In genomic region chr10:5666324-5667220, GRCh38 we compare ENCODE assay signal across 8 cellular contexts. TPM values are rescaled to one million over a fixed set of nuclear protein-coding genes. Genes with fewer than 3 reads are reported as not detected.
DNase-seq lines count a peak whose midpoint lies in the region; ATAC-seq and TF ChIP-seq lines count a peak whose summit lies in the region.

TSS of gene ASB13 (minus strand) at chr10:5666595. CDS start at chr10:5666551, 44 bp downstream.

- H3K36me3 ChIP-seq in SK-N-MC (ENCODE audit: insufficient read depth, low read length), result no peaks in the 10 kb centered on the region
- H3K36me3 ChIP-seq in brain microvascular endothelial cell (replicated peaks), result no peaks in the 10 kb centered on the region
- H3K36me3 ChIP-seq in iPS-15b (ENCODE audit: control insufficient read depth, insufficient read depth, low read length), result no peaks in the 10 kb centered on the region

- H3K27me3 ChIP-seq in AG04450 (ENCODE audit: control insufficient read depth, insufficient read depth, low read length) (peaks cover 15% of the 10 kb centered on the region), HL-60 (ENCODE audit: insufficient read depth, poor library complexity, severe bottlenecking) (no peaks in the 10 kb centered on the region), brain microvascular endothelial cell (replicated peaks) (no peaks in the 10 kb centered on the region), iPS-15b (ENCODE audit: control insufficient read depth, insufficient read depth, low read length) (peaks cover 14% of the 10 kb centered on the region)

- in situ Hi-C loops in brain microvascular endothelial cell (cut with HindIII; ENCODE audit: low pct_ligation_motif_present, low sequenced_read_pairs), result no loop called here

- no peak within 1 kb of the TSS for H3K9ac ChIP-seq in SK-N-MC (ENCODE audit: insufficient read length)
- H3K9ac ChIP-seq in iPS-15b (ENCODE audit: low read depth, low read length), result peak within 1 kb of the TSS; percentile 73

- H3K9me3 ChIP-seq in AG04450 (ENCODE audit: control insufficient read depth, insufficient read depth, low read length) (no peaks in the 10 kb centered on the region; the same call in 1 of the 2 replicates), SK-N-MC (ENCODE audit: low read depth, low read length) (no peaks in the 10 kb centered on the region), iPS-15b (ENCODE audit: control insufficient read depth, insufficient read depth, low read length) (no peaks in the 10 kb centered on the region)

- CTCF ChIA-PET in AG04450 (lab: Charles Lee), result no interaction called here

- peaks cover 5% of the 10 kb centered on the region for H3K4me1 ChIP-seq in iPS-15b (ENCODE audit: control insufficient read depth, insufficient read depth, low read length)

- TF ChIP-seq CTCF in AG04450 (IDR thresholded peaks at IDR 0.05; ENCODE audit: low read depth, low read length), result no peak
- no peak for TF ChIP-seq CTCF in HL-60 (IDR thresholded peaks at IDR 0.05; ENCODE audit: insufficient read depth, low read length)
- TF ChIP-seq CTCF in brain microvascular endothelial cell (IDR thresholded peaks at IDR 0.05; ENCODE audit: low read depth, low read length, missing control alignments), result no peak

- POLR2A ChIA-PET in AG04450 (lab: Yijun Ruan, JAX), result no interaction called here

- H3K4me3 ChIP-seq in AG04450 (ENCODE audit: low read depth, low read length) (peak within 1 kb of the TSS; percentile 79), HL-60 (replicated peaks; ENCODE audit: insufficient read depth, low read length) (peak within 1 kb of the TSS; percentile 76), SK-N-MC (peak within 1 kb of the TSS; percentile 68), brain microvascular endothelial cell (ENCODE audit: low read depth, low read length) (peak within 1 kb of the TSS; percentile 89), iPS-15b (ENCODE audit: low read depth, low read length) (peak within 1 kb of the TSS; percentile 79)

- DNase-seq in AG04450 (ENCODE audit: low read depth, low spot score) (no peak), HL-60 (ENCODE audit: low read depth in 1 of 2, low spot score in 1 of 2) (peak; percentile 34 to 45), SK-N-MC (ENCODE audit: low read depth, low spot score) (no peak), brain microvascular endothelial cell (no peak), retina (peak; percentile 71)

- peak; percentile 74 for ATAC-seq in GM18511 (IDR thresholded peaks at IDR 0.05; ENCODE audit: unreplicated experiment)
- no peak for ATAC-seq in HG02938 (IDR thresholded peaks at IDR 0.05; ENCODE audit: unreplicated experiment)

- H3K27ac ChIP-seq in AG04450 (ENCODE audit: low read depth, low read length), result no peak within 1 kb of the TSS
- H3K27ac ChIP-seq in HL-60 (replicated peaks), result peak within 1 kb of the TSS; percentile 81
- no peak within 1 kb of the TSS for H3K27ac ChIP-seq in SK-N-MC
- H3K27ac ChIP-seq in brain microvascular endothelial cell, result no peak within 1 kb of the TSS

RNA-seq across cellular contexts. Expression of gene ASB13, which starts in this region (rescaled TPM):
- polyA plus RNA-seq in AG04450 (2011; rRNA removed), result 4.0 and 4.3 TPM in 2 replicates
- 5.0 and 5.7 TPM in 2 replicates for polyA minus RNA-seq in AG04450 (2011; rRNA and poly(A)+ RNA removed)

Comparison
In these comparisons a context has a peak if more than half of its experiments do, and no peak if none do; other contexts are left out.
1. DNase-seq: peak in HL-60 (2 of 2) and retina (single experiment); none in AG04450 (single experiment), SK-N-MC (single experiment) and brain microvascular endothelial cell (single experiment).
2. Peak in every context shown above with its lines, with median percentiles within 50 percentile points of each other: H3K4me3 ChIP-seq.